Comparison of ENCODE assay signal across 8 cellular contexts in the genomic region with DNA sequence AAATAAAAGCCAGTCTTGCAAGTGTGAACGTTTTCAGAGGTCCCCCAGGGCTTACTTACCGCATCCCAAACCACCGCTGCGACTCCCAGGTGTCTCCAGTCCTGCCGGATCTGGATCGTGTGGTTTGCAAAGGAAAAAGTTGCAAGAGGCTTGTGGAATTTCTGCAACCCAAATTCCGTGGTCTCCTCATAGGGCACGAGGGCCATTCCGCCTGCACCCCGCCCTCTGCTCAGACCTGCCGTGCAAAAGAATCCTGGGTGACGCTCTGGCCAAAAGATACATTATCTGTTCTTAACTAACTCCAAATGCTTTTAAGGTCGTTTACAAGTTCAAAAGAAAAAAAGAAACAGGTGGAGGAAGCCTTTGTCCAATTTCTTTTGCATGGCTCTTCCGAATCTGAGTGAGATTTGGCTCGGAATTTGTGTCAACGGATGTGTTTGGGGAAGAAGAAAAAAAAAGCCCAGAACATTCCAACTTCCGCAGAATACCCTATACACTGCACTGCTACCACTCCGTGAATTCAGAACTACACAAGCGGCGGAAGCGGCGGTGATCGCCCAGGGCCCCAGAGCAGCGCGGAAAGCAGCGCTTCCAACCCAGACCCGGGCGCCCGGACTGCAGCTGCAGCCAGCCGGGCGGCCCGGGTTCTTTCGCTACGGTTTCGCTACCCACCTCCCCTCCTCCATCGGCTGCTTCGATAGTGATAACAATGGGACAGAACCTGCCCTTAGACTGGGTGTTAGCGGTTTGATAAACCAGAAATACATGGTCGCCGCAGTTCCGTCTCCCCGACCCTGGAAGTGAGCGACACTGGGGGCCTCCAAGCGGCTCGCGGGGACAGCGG. TPM values are rescaled to one million over a fixed set of nuclear protein-coding genes. Genes with fewer than 3 reads are reported as not detected.
A peak's percentile ranks its signal among the peaks of the same experiment; 100 is the strongest.
DNase-seq lines count a peak whose midpoint lies in the region; ATAC-seq and TF ChIP-seq lines count a peak whose summit lies in the region.

No MANE protein-coding gene starts in this region.

- H3K4me3 ChIP-seq in RWPE2 (ENCODE audit: severe bottlenecking) (peak overlapping the region; percentile 83), foreskin fibroblast (ENCODE audit: low read depth in 1 of 2, low read length in 2 of 2) (peak overlapping the region; percentile 80 to 95), neural cell (ENCODE audit: low read length) (peak overlapping the region; percentile 95), subcutaneous abdominal adipose tissue (ENCODE audit: low read depth in 1 of 5, low read length in 5 of 5) (peak overlapping the region; percentile 81 to 96 (median 93))

- H3K27ac ChIP-seq in RWPE2 (ENCODE audit: poor library complexity, severe bottlenecking) (peak overlapping the region; percentile 85), neural cell (ENCODE audit: low read length) (peak overlapping the region; percentile 80), subcutaneous abdominal adipose tissue (ENCODE audit: low read depth, low read length) (peak overlapping the region; percentile 92)

- no peaks in the 10 kb centered on the region for H3K79me2 ChIP-seq in neural cell (replicated peaks; ENCODE audit: insufficient read depth, low read length)

- peaks cover 30% of the 10 kb centered on the region for H3K36me3 ChIP-seq in RWPE2 (ENCODE audit: low read depth)
- no peaks in the 10 kb centered on the region for H3K36me3 ChIP-seq in neural cell (ENCODE audit: insufficient read depth, low read length)
- peaks cover 2 to 12% (median 4%) of the 10 kb centered on the region in 5 donors for H3K36me3 ChIP-seq in subcutaneous abdominal adipose tissue (ENCODE audit: control insufficient read depth in 5 of 5, insufficient read depth in 5 of 5, low read length in 5 of 5)

- no peaks in the 10 kb centered on the region for H3F3A ChIP-seq in neural cell (ENCODE audit: insufficient read depth, low read length, poor library complexity, severe bottlenecking)

- TF ChIP-seq CTCF in RWPE2 (IDR thresholded peaks at IDR 0.05; ENCODE audit: poor library complexity, severe bottlenecking) (no peak), foreskin fibroblast (IDR thresholded peaks at IDR 0.05; ENCODE audit: low read depth, low read length) (no peak), neural cell (IDR thresholded peaks at IDR 0.05; ENCODE audit: poor library complexity, severe bottlenecking) (no peak)

- no peaks in the 10 kb centered on the region for H4K20me1 ChIP-seq in neural cell (ENCODE audit: insufficient read depth)

- no peak for TF ChIP-seq EP300 in neural cell (conservative IDR thresholded peaks at IDR 0.05; ENCODE audit: poor library complexity, severe bottlenecking)

- peak overlapping the region; percentile 60 for H2AFZ ChIP-seq in neural cell (ENCODE audit: low read depth, low read length)

- no peaks in the 10 kb centered on the region for H3K9me2 ChIP-seq in neural cell (ENCODE audit: insufficient read depth, low read length)

- H3K4me2 ChIP-seq in neural cell (ENCODE audit: low read length) = peak overlapping the region; percentile 91

- H3K4me1 ChIP-seq in RWPE2 (ENCODE audit: insufficient read depth, poor library complexity, severe bottlenecking) = no peaks in the 10 kb centered on the region
- H3K4me1 ChIP-seq in subcutaneous abdominal adipose tissue (ENCODE audit: control insufficient read depth in 5 of 5, insufficient read depth in 5 of 5, low read length in 5 of 5) = peaks cover 3 to 29% (median 21%) of the 10 kb centered on the region in 5 donors

- H3K27me3 ChIP-seq in RWPE2 (ENCODE audit: insufficient read depth, poor library complexity, severe bottlenecking) (no peaks in the 10 kb centered on the region), neural cell (ENCODE audit: insufficient read depth, low read depth, low read length) (no peaks in the 10 kb centered on the region), subcutaneous abdominal adipose tissue (ENCODE audit: control insufficient read depth in 5 of 5, insufficient read depth in 4 of 5, low read length in 5 of 5) (no peaks in the 10 kb centered on the region)

- DNase-seq in DMS153 (lab: John Stamatoyannopoulos, UW) (peak; percentile 31), HT-29 (ENCODE audit: low spot score) (peak; percentile 73), RWPE2 (ENCODE audit: low spot score) (no peak), foreskin fibroblast (peak; percentile 60 to 83)
- peak; percentile 53 for DNase-seq in activated gamma-delta T cell treated with anti-CD3 and anti-CD28 coated beads, Interleukin-2, amount 50 U/mL, for 16 hours (ENCODE audit: low read depth)

- H3K9ac ChIP-seq in neural cell (ENCODE audit: low read length) (peak overlapping the region; percentile 84), subcutaneous abdominal adipose tissue (ENCODE audit: low read length in 5 of 5) (peak overlapping the region; percentile 81 to 92 (median 90))

- ATAC-seq in GM21367 (IDR thresholded peaks at IDR 0.05; ENCODE audit: unreplicated experiment) (peak; percentile 31), RWPE2 (ENCODE audit: low read depth) (peak; percentile 69)

- TF ChIP-seq RAD21 in neural cell (conservative IDR thresholded peaks at IDR 0.05) = peak; percentile 21

- no peaks in the 10 kb centered on the region for H3K9me3 ChIP-seq in RWPE2 (ENCODE audit: severe bottlenecking)
- no peaks in the 10 kb centered on the region for H3K9me3 ChIP-seq in neural cell (ENCODE audit: low read length)
- H3K9me3 ChIP-seq in subcutaneous abdominal adipose tissue (ENCODE audit: control insufficient read depth in 5 of 5, low read length in 5 of 5) = no peaks in the 10 kb centered on the region

TF ChIP-seq in neural cell, 6 proteins besides CTCF, POLR2A, EP300 and RAD21:
- TF ChIP-seq EZH2 (IDR thresholded peaks at IDR 0.05; ENCODE audit: borderline replicate concordance, insufficient read depth, low read length, poor library complexity, severe bottlenecking) (no peak), TAF1 (IDR thresholded peaks at IDR 0.05; ENCODE audit: low read depth) (no peak), POLR2AphosphoS5 (IDR thresholded peaks at IDR 0.05) (peak; percentile 12)

RNA-seq across cellular contexts. Expression of gene METTL21A, which starts 0.8 kb away (rescaled TPM):
- 40.9 and 61.7 TPM in 2 replicates for total RNA-seq in HT-29 (2014; rRNA removed; shearing (Covaris generic))
- polyA plus RNA-seq in neural cell = 37.1 and 40.8 TPM in 2 replicates
- polyA minus RNA-seq in neural cell = 20.8 and 28.5 TPM in 2 replicates
